In the genomic region with DNA sequence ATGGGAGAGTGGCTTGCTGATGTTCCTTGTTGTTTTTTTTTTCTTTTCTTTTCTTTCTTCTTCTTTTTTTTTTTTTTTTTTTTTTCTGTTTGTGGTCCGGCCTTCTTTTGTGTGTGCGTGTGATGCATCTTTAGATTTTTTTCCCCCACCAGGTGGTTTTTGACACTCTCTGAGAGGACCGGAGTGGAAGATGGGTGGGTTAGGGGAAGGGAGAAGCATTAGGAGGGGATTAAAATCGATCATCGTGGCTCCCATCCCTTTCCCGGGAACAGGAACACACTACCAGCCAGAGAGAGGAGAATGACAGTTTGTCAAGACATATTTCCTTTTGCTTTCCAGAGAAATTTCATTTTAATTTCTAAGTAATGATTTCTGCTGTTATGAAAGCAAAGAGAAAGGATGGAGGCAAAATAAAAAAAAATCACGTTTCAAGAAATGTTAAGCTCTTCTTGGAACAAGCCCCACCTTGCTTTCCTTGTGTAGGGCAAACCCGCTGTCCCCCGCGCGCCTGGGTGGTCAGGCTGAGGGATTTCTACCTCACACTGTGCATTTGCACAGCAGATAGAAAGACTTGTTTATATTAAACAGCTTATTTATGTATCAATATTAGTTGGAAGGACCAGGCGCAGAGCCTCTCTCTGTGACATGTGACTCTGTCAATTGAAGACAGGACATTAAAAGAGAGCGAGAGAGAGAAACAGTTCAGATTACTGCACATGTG, we compare ENCODE assay signal across 10 cellular contexts. TPM values are rescaled to one million over a fixed set of nuclear protein-coding genes. Genes with fewer than 3 reads are reported as not detected.
DNase-seq lines count a peak whose midpoint lies in the region; ATAC-seq and TF ChIP-seq lines count a peak whose summit lies in the region.
"Had no signal": no experiment of that assay in that cellular context is flagged by ENCODE, and none has a peak within 500 bp of the region (broad histone marks: within the 10 kb centered on the region; RNA-seq: fewer than 3 reads in every experiment).

No MANE protein-coding gene starts in this region.

- H3K27me3 Mint-ChIP-seq in immature natural killer cell (ENCODE audit: low read depth in 3 of 3), result peaks cover 14 to 21% (median 19%) of the 10 kb centered on the region in 3 donors

- no peaks in the 10 kb centered on the region for H3K9me3 ChIP-seq in WERI-Rb-1 (ENCODE audit: severe bottlenecking)
- H3K9me3 ChIP-seq: uterus had no signal

- peak overlapping the region; percentile 22 for H3K4me3 ChIP-seq in WERI-Rb-1 (ENCODE audit: low read depth, low read length)

- no peaks in the 10 kb centered on the region for H3K36me3 Mint-ChIP-seq in immature natural killer cell
- H3K36me3 Mint-ChIP-seq in stimulated activated effector memory CD8-positive, alpha-beta T cell treated with anti-CD3 and anti-CD28 coated beads, Interleukin-12 subunit alpha, Interleukin-12 subunit beta, amount 100 ng/mL, for 72 hours, result peaks cover 6% of the 10 kb centered on the region

- H3K27me3 ChIP-seq in WERI-Rb-1 (ENCODE audit: insufficient read depth, low read depth, severe bottlenecking), result peaks cover 34% of the 10 kb centered on the region

- DNase-seq in NCI-H82 (lab: John Stamatoyannopoulos, UW) (peak; percentile 1), NCI-H82 treated with DMSO at 0.1 percent for 48 hours (lab: John Stamatoyannopoulos, UW; ENCODE audit: unreplicated experiment) (no peak), WERI-Rb-1 (no peak), immature natural killer cell (no peak), NCI-H1694 (lab: John Stamatoyannopoulos, UW) (no peak), NOMO-1 treated with dmso at 0.1 percent for 144 hours (lab: John Stamatoyannopoulos, UW; ENCODE audit: unreplicated experiment) (no peak), NCI-H2196 (lab: John Stamatoyannopoulos, UW; ENCODE audit: unreplicated experiment) (no peak)
- DNase-seq in stimulated activated effector memory CD8-positive, alpha-beta T cell treated with anti-CD3 and anti-CD28 coated beads, Interleukin-12 subunit alpha, Interleukin-12 subunit beta, amount 100 ng/mL, for 72 hours (ENCODE audit: low spot score in 2 of 2), result no peak
- DNase-seq: uterus had no signal

- TF ChIP-seq CTCF in WERI-Rb-1 (IDR thresholded peaks at IDR 0.05; ENCODE audit: low read depth, low read length), result no peak

- H3K4me3 Mint-ChIP-seq in immature natural killer cell, result peak overlapping the region; percentile 67 to 85 (median 71)
- peak overlapping the region; percentile 73 for H3K4me3 Mint-ChIP-seq in stimulated activated effector memory CD8-positive, alpha-beta T cell treated with anti-CD3 and anti-CD28 coated beads, Interleukin-12 subunit alpha, Interleukin-12 subunit beta, amount 100 ng/mL, for 72 hours

- ATAC-seq in stimulated activated effector memory CD8-positive, alpha-beta T cell treated with anti-CD3 and anti-CD28 coated beads, Interleukin-12 subunit alpha, Interleukin-12 subunit beta, amount 100 ng/mL, for 72 hours, result no peak

- no peaks in the 10 kb centered on the region for H3K36me3 ChIP-seq in WERI-Rb-1
- H3K36me3 ChIP-seq: uterus had no signal

- H3K27ac ChIP-seq in WERI-Rb-1, result no peak overlapping the region
- H3K27ac ChIP-seq: uterus had no signal

- H3K27ac Mint-ChIP-seq in immature natural killer cell, result peak overlapping the region in 1 of 6 donors; percentile 69
- no peak overlapping the region for H3K27ac Mint-ChIP-seq in stimulated activated effector memory CD8-positive, alpha-beta T cell treated with anti-CD3 and anti-CD28 coated beads, Interleukin-12 subunit alpha, Interleukin-12 subunit beta, amount 100 ng/mL, for 72 hours

- peaks cover 16 to 20% of the 10 kb centered on the region in 2 donors for H3K4me1 Mint-ChIP-seq in immature natural killer cell
- H3K4me1 Mint-ChIP-seq in stimulated activated effector memory CD8-positive, alpha-beta T cell treated with anti-CD3 and anti-CD28 coated beads, Interleukin-12 subunit alpha, Interleukin-12 subunit beta, amount 100 ng/mL, for 72 hours, result peaks cover 30% of the 10 kb centered on the region

- H3K9me3 Mint-ChIP-seq in immature natural killer cell, result no peaks in the 10 kb centered on the region
- no peaks in the 10 kb centered on the region for H3K9me3 Mint-ChIP-seq in stimulated activated effector memory CD8-positive, alpha-beta T cell treated with anti-CD3 and anti-CD28 coated beads, Interleukin-12 subunit alpha, Interleukin-12 subunit beta, amount 100 ng/mL, for 72 hours

RNA-seq across cellular contexts. Expression of gene ADRB1, which starts 2.2 kb away (rescaled TPM):
- under 1 TPM in 2 of 3 donors, not detected in 1; 0.10 to 0.12 TPM for polyA plus RNA-seq in immature natural killer cell
- polyA plus RNA-seq: AG04450 had no signal
